8 cellular contexts compared by ENCODE assay signal in genomic region chr1:153658400-153659174, GRCh38. TPM values are rescaled to one million over a fixed set of nuclear protein-coding genes. Genes with fewer than 3 reads are reported as not detected.
A peak's percentile ranks its signal among the peaks of the same experiment; 100 is the strongest.
DNase-seq lines count a peak whose midpoint lies in the region; FAIRE-seq and TF ChIP-seq lines count a peak whose summit lies in the region.

A gene with protein sequence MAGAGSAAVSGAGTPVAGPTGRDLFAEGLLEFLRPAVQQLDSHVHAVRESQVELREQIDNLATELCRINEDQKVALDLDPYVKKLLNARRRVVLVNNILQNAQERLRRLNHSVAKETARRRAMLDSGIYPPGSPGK (plus strand): TSS chr1:153658703. CDS start chr1:153658744, 41 bp downstream.

- peak; percentile 93 to 96 for DNase-seq in HAP-1 (ENCODE audit: low spot score in 2 of 2)
- DNase-seq in MM.1S: peak; percentile 97
- DNase-seq in SJCRH30: peak; percentile 88 to 90
- peak; percentile 88 for DNase-seq in activated gamma-delta T cell treated with Interleukin-2 at 50 U/mL for 16 hours
- DNase-seq in fibroblast of villous mesenchyme (ENCODE audit: low read depth): peak; percentile 83
- peak; percentile 95 for DNase-seq in neural progenitor cell (ENCODE audit: low spot score)
- peak; percentile 88 for DNase-seq in stromal cell of bone marrow (ENCODE audit: low read depth)

- peak within 1 kb of the TSS; percentile 79 for H3K9ac ChIP-seq in MM.1S (ENCODE audit: low read length)
- peak within 1 kb of the TSS; percentile 63 for H3K9ac ChIP-seq in neural progenitor cell

- peak within 1 kb of the TSS; percentile 85 for H2AFZ ChIP-seq in MM.1S (ENCODE audit: low read length)
- H2AFZ ChIP-seq in neural progenitor cell (replicated peaks): peak within 1 kb of the TSS; percentile 86

- H3K4me3 Mint-ChIP-seq in neural progenitor cell: peak within 1 kb of the TSS; percentile 97

- H3K9me3 Mint-ChIP-seq in neural progenitor cell: no peaks in the 10 kb centered on the region

- H3K27ac ChIP-seq in MM.1S (ENCODE audit: low read length): peak within 1 kb of the TSS; percentile 62; the same call in 1 of the 2 replicates
- H3K27ac ChIP-seq in SJCRH30: peak within 1 kb of the TSS; percentile 53
- H3K27ac ChIP-seq in neural progenitor cell: peak within 1 kb of the TSS; percentile 58

- H3K36me3 Mint-ChIP-seq in neural progenitor cell: peaks cover 8% of the 10 kb centered on the region

- H3K4me3 ChIP-seq in HAP-1: peak within 1 kb of the TSS; percentile 96
- H3K4me3 ChIP-seq in MM.1S (ENCODE audit: low read length): peak within 1 kb of the TSS; percentile 82
- peak within 1 kb of the TSS; percentile 92 for H3K4me3 ChIP-seq in SJCRH30
- H3K4me3 ChIP-seq in fibroblast of villous mesenchyme (ENCODE audit: low read depth, low read length): peak within 1 kb of the TSS; percentile 90
- peak within 1 kb of the TSS; percentile 72 for H3K4me3 ChIP-seq in neural progenitor cell

- H3F3A ChIP-seq in MM.1S (ENCODE audit: insufficient read depth, low read length) (peaks cover 22% of the 10 kb centered on the region), neural progenitor cell (ENCODE audit: low read depth) (peaks cover 46% of the 10 kb centered on the region)

- TF ChIP-seq CTCF in MM.1S (IDR thresholded peaks at IDR 0.05; ENCODE audit: low read length): no peak
- TF ChIP-seq CTCF in fibroblast of villous mesenchyme (IDR thresholded peaks at IDR 0.05; ENCODE audit: insufficient read depth, low read depth, low read length): peak; percentile 21
- TF ChIP-seq CTCF in neural progenitor cell (IDR thresholded peaks at IDR 0.05): peak; percentile 25

- H3K27ac Mint-ChIP-seq in neural progenitor cell: peak within 1 kb of the TSS; percentile 85

- no peaks in the 10 kb centered on the region for H3K27me3 ChIP-seq in HAP-1 (ENCODE audit: low read depth)
- no peaks in the 10 kb centered on the region for H3K27me3 ChIP-seq in MM.1S (replicated peaks; ENCODE audit: insufficient read depth, low read length)
- no peaks in the 10 kb centered on the region for H3K27me3 ChIP-seq in SJCRH30
- no peaks in the 10 kb centered on the region for H3K27me3 ChIP-seq in neural progenitor cell

- in situ Hi-C loops in HAP-1 (cut with MboI; ENCODE audit: low sequenced_read_pairs): loop anchor here (25.0 kb wide), 1 partner anchor 604 kb away; the partner anchor contains the start of gene HAX1

- peak; percentile 69 for FAIRE-seq in G401.6 (lab: Jason Lieb, UNC)

- H3K9me2 ChIP-seq in MM.1S (replicated peaks; ENCODE audit: insufficient read depth, low read length): no peaks in the 10 kb centered on the region

- peaks cover 4% of the 10 kb centered on the region for H3K27me3 Mint-ChIP-seq in neural progenitor cell (ENCODE audit: insufficient read depth, low read depth)

- peaks cover 40% of the 10 kb centered on the region for H3K36me3 ChIP-seq in HAP-1 (replicated peaks)
- H3K36me3 ChIP-seq in MM.1S (replicated peaks; ENCODE audit: insufficient read depth, low read length): peaks cover 17% of the 10 kb centered on the region
- peaks cover 27% of the 10 kb centered on the region for H3K36me3 ChIP-seq in SJCRH30
- H3K36me3 ChIP-seq in neural progenitor cell: peaks cover 11% of the 10 kb centered on the region

- H3K4me2 ChIP-seq in MM.1S (ENCODE audit: low read depth, low read length) (peak within 1 kb of the TSS; percentile 83), neural progenitor cell (peak within 1 kb of the TSS; percentile 85)

- peaks cover 10% of the 10 kb centered on the region for H3K4me1 ChIP-seq in HAP-1
- H3K4me1 ChIP-seq in MM.1S (ENCODE audit: low read length): 0 out of 2 replicates have a peak, but pooled peaks cover 6% of the 10 kb centered on the region
- H3K4me1 ChIP-seq in SJCRH30: no peaks in the 10 kb centered on the region
- H3K4me1 ChIP-seq in neural progenitor cell: peaks cover 5% of the 10 kb centered on the region

- H3K79me2 ChIP-seq in MM.1S (ENCODE audit: low read length) (peaks cover 20% of the 10 kb centered on the region), neural progenitor cell (ENCODE audit: low read depth) (peaks cover 14% of the 10 kb centered on the region)

- H4K20me1 ChIP-seq in MM.1S (ENCODE audit: insufficient read depth, low read length) (no peaks in the 10 kb centered on the region), neural progenitor cell (ENCODE audit: low read depth) (peaks cover 19% of the 10 kb centered on the region)

- H3K4me1 Mint-ChIP-seq in neural progenitor cell: peaks cover 20% of the 10 kb centered on the region

- no peaks in the 10 kb centered on the region for H3K9me3 ChIP-seq in HAP-1
- H3K9me3 ChIP-seq in MM.1S (replicated peaks; ENCODE audit: insufficient read depth, low read length): no peaks in the 10 kb centered on the region
- no peaks in the 10 kb centered on the region for H3K9me3 ChIP-seq in SJCRH30 (replicated peaks)
- no peaks in the 10 kb centered on the region for H3K9me3 ChIP-seq in neural progenitor cell (ENCODE audit: low read depth)

RNA-seq across cellular contexts. Expression of the gene that starts here (rescaled TPM):
- 29.0 and 31.9 TPM in 2 replicates for total RNA-seq in SJCRH30 (2014; rRNA removed; shearing (Covaris generic))
- total RNA-seq in fibroblast of villous mesenchyme (55.7 and 66.1 TPM in 2 replicates), neural progenitor cell (ENCODE audit: low replicate concordance) (50.1 and 52.4 TPM in 2 replicates)

Comparison
In these comparisons a context has a peak if more than half of its experiments do, and no peak if none do; other contexts are left out.
1. Peak in every context shown above with its lines: DNase-seq, H3K4me3 ChIP-seq and H3K27ac ChIP-seq.